In genomic region chr15:85381850-85382751, GRCh38 we compare ENCODE assay signal across 1 cellular context.
TF ChIP-seq lines count a peak whose summit lies in the region.

No MANE protein-coding gene starts in this region.

TF ChIP-seq in HEK293, 187 proteins besides CTCF, POLR2A, EP300 and RAD21 (continued from another document):
- no peak for TF ChIP-seq HOXC10 (CRISPR knock-in tag; IDR thresholded peaks at IDR 0.05)
TF ChIP-seq in HEK293: peak in this region for 6.
